1 cellular context compared by ENCODE assay signal in the genomic region with DNA sequence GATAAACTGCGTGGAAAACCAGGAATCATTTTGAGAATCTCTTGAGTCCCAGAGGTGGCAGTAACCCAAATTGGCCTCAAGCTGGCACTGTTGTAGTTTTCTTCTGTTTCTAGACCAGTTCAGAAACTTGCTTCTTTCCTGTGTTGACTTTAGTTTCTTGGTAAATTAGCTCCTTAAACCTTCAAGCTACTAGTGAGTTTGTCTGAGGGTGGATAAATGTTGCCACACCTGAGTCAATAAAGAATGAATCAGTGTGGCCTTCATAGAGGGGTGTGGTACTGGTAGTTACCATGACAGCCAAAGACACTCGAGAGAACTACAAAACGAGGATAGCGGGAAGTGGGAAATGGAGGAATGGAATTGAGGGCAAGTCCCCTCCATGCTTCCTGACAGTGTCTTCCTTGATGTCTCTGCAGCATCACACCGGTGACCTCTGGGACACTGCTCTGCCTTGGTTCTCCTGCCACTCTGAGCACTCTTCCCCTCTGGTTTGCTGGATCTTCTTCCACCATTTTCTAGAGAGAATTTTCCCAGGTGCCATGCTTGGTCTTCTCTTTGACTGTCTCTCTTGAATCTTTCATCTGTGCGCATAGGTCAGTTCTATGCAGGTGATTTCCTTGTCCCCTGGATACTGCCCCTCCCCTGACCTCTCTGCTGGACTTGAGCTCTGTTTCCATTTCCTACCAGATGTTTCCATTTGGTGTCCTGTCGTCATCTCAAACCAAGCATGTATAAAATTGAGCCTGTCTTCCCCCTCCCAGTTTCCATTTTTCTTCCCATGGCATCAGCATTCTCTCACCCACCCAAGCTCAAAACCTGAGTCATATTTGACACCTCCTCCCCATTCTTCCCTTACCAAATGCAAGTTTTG.
TF ChIP-seq lines count a peak whose summit lies in the region.

No MANE protein-coding gene starts in this region.

TF ChIP-seq in SK-N-SH treated with all-trans-retinoic acid at 6 μM for 48 hours, 23 proteins besides CTCF, POLR2A, EP300 and RAD21 (continued from another document):
- TF ChIP-seq CSRNP3 (CRISPR knock-in tag; IDR thresholded peaks at IDR 0.05) (no peak), POU6F1 (CRISPR knock-in tag; IDR thresholded peaks at IDR 0.05; ENCODE audit: borderline replicate concordance, low read depth) (no peak), BACH2 (CRISPR knock-in tag; IDR thresholded peaks at IDR 0.05; ENCODE audit: borderline replicate concordance) (no peak)
